ENCODE assay signal across 1 cellular context in genomic region chr3:62562596-62562995, GRCh38.
TF ChIP-seq lines count a peak whose summit lies in the region.

No MANE protein-coding gene starts in this region.

TF ChIP-seq in SK-N-SH, 30 proteins besides CTCF, POLR2A, EP300 and RAD21:
- TF ChIP-seq REST (IDR thresholded peaks at IDR 0.05; ENCODE audit: low read depth, low read length) (no peak), CHD2 (IDR thresholded peaks at IDR 0.05; ENCODE audit: low read length, partially characterized antibody) (no peak), NFIC (IDR thresholded peaks at IDR 0.05; ENCODE audit: borderline replicate concordance) (no peak)
